9 cellular contexts compared by ENCODE assay signal in the genomic region with DNA sequence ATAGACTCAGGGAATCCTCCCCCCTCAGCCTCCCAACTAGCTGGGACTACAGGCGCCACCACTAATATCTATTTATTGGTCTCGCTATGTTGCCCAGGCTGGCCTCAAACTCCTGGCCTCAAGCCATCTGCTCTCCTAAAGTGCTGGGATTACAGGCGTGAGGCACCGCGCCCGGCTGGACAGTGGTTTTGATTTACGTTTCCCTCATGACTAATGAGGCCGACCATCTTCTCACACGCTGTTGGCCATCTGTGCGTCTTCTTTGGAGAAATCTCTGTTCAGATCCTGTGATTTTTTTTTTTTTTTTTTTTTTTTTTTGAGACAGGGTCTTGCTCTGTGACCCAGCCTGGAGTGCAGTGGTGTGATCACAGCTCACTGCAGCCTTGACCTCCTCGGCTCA. TPM values are rescaled to one million over a fixed set of nuclear protein-coding genes. Genes with fewer than 3 reads are reported as not detected.
DNase-seq lines count a peak whose midpoint lies in the region; ATAC-seq, FAIRE-seq and TF ChIP-seq lines count a peak whose summit lies in the region.
"Not testable (repeated sequence)": the region's sequence is repeated elsewhere in the genome, so short reads cannot be mapped to it uniquely, and the experiment has no call there.
"Had no signal": no experiment of that assay in that cellular context is flagged by ENCODE, and none has a peak within 500 bp of the region (broad histone marks: within the 10 kb centered on the region; RNA-seq: fewer than 3 reads in every experiment).

No MANE protein-coding gene starts in this region.

- 70% methylated on average over 10 of the region's 11 CpGs for WGBS in A549 (ENCODE audit: missing lambda C conversion rate)
- 46 to 49% methylated on average over 9 of the region's 11 CpGs for WGBS in esophagus, 2 donors

- H3K4me1 ChIP-seq in A549: peaks cover 18% of the 10 kb centered on the region
- H3K4me1 ChIP-seq in esophagus (ENCODE audit: control insufficient read depth in 2 of 2, insufficient read depth in 2 of 2, low read length in 1 of 2): peaks cover 8 to 26% of the 10 kb centered on the region in 2 donors

- CTCF ChIA-PET in A549 (lab: Yijun Ruan, JAX): interaction anchor here (1.1 kb wide), 1 partner anchor 23 kb away, joined by 3 read pairs; no protein-coding TSS in a partner anchor

- H3K4me3 Mint-ChIP-seq in activated naive CD8-positive, alpha-beta T cell treated with anti-CD3 and anti-CD28 coated beads for 36 hours: not testable (repeated sequence)
- H3K4me3 Mint-ChIP-seq in stimulated activated effector memory CD8-positive, alpha-beta T cell treated with anti-CD3 and anti-CD28 coated beads, Interleukin-12 subunit alpha, Interleukin-12 subunit beta, amount 100 ng/mL, for 72 hours: peak overlapping the region; percentile 70

- H3K9me3 Mint-ChIP-seq in activated naive CD8-positive, alpha-beta T cell treated with anti-CD3 and anti-CD28 coated beads for 36 hours; stimulated activated effector memory CD8-positive, alpha-beta T cell treated with anti-CD3 and anti-CD28 coated beads, Interleukin-12 subunit alpha, Interleukin-12 subunit beta, amount 100 ng/mL, for 72 hours: not testable (repeated sequence)

- TF ChIP-seq EP300 in A549 (IDR thresholded peaks at IDR 0.05): not testable (repeated sequence)

- peak overlapping the region; percentile 91 for H3K27ac Mint-ChIP-seq in activated naive CD8-positive, alpha-beta T cell treated with anti-CD3 and anti-CD28 coated beads for 36 hours
- not testable (repeated sequence) for H3K27ac Mint-ChIP-seq in stimulated activated effector memory CD8-positive, alpha-beta T cell treated with anti-CD3 and anti-CD28 coated beads, Interleukin-12 subunit alpha, Interleukin-12 subunit beta, amount 100 ng/mL, for 72 hours

- H3K27me3 Mint-ChIP-seq in activated naive CD8-positive, alpha-beta T cell treated with anti-CD3 and anti-CD28 coated beads for 36 hours: not testable (repeated sequence)

- POLR2A ChIA-PET in A549 (lab: Yijun Ruan, JAX): not testable (repeated sequence)

- not testable (repeated sequence) for H3K36me3 ChIP-seq in esophagus (ENCODE audit: control insufficient read depth in 2 of 2, insufficient read depth in 2 of 2, low read length in 1 of 2)

- not testable (repeated sequence) for TF ChIP-seq POLR2A in A549 (IDR thresholded peaks at IDR 0.05; ENCODE audit: low read length)

- peaks cover 13% of the 10 kb centered on the region for H3K4me1 Mint-ChIP-seq in activated naive CD8-positive, alpha-beta T cell treated with anti-CD3 and anti-CD28 coated beads for 36 hours
- H3K4me1 Mint-ChIP-seq in stimulated activated effector memory CD8-positive, alpha-beta T cell treated with anti-CD3 and anti-CD28 coated beads, Interleukin-12 subunit alpha, Interleukin-12 subunit beta, amount 100 ng/mL, for 72 hours: peaks cover 13% of the 10 kb centered on the region

- not testable (repeated sequence) for H3K4me3 ChIP-seq in A549; esophagus (ENCODE audit: low read depth in 1 of 2, low read length in 2 of 2)

- H3K36me3 Mint-ChIP-seq in activated naive CD8-positive, alpha-beta T cell treated with anti-CD3 and anti-CD28 coated beads for 36 hours; stimulated activated effector memory CD8-positive, alpha-beta T cell treated with anti-CD3 and anti-CD28 coated beads, Interleukin-12 subunit alpha, Interleukin-12 subunit beta, amount 100 ng/mL, for 72 hours: not testable (repeated sequence)

- H3K9me3 ChIP-seq in A549; esophagus (ENCODE audit: control insufficient read depth in 2 of 2, insufficient read depth in 1 of 2, low read depth in 1 of 2, low read length in 1 of 2): not testable (repeated sequence)

- peak overlapping the region; percentile 87 for H3K4me2 ChIP-seq in A549

- not testable (repeated sequence) for DNase-seq in A549 (ENCODE audit: low read depth in 1 of 2, low spot score in 1 of 2); activated naive CD8-positive, alpha-beta T cell treated with anti-CD3 and anti-CD28 coated beads for 36 hours; stimulated activated effector memory CD8-positive, alpha-beta T cell treated with anti-CD3 and anti-CD28 coated beads, Interleukin-12 subunit alpha, Interleukin-12 subunit beta, amount 100 ng/mL, for 72 hours (ENCODE audit: low spot score in 2 of 2)
- DNase-seq in EL (peak; percentile 86), MV-4-11 (lab: John Stamatoyannopoulos, UW) (peak; percentile 13), RPMI7951 (ENCODE audit: low read depth) (peak; percentile 87), iris pigment epithelial cell (ENCODE audit: low read depth) (peak; percentile 74)

- ATAC-seq in A549: peak in 1 of 2 experiments; percentile 6; a peak in 1 of 6 replicates
- not testable (repeated sequence) for ATAC-seq in stimulated activated effector memory CD8-positive, alpha-beta T cell treated with anti-CD3 and anti-CD28 coated beads, Interleukin-12 subunit alpha, Interleukin-12 subunit beta, amount 100 ng/mL, for 72 hours

- not testable (repeated sequence) for H3K27me3 ChIP-seq in esophagus (ENCODE audit: control insufficient read depth in 1 of 2, insufficient read depth in 2 of 2, low read length in 2 of 2)

- FAIRE-seq in A549 (lab: Jason Lieb, UNC): not testable (repeated sequence)

- not testable (repeated sequence) for TF ChIP-seq CTCF in A549 (IDR thresholded peaks at IDR 0.05)

- not testable (repeated sequence) for TF ChIP-seq RAD21 in A549 (conservative IDR thresholded peaks at IDR 0.05 in 1 of 2, IDR thresholded peaks at IDR 0.05 in 1 of 2)

- peak overlapping the region in 1 of 2 experiments; percentile 98; a peak in 3 of 6 replicates for H3K27ac ChIP-seq in A549
- H3K27ac ChIP-seq in esophagus (ENCODE audit: low read depth in 2 of 2, low read length in 1 of 2): peak overlapping the region; percentile 13 to 85

RNA-seq across cellular contexts. Expression of gene PKD1, which starts 6.4 kb away (rescaled TPM):
- polyA plus RNA-seq in A549 (2011; rRNA removed) (11.5 and 17.3 TPM in 2 replicates), A549 (2017; fragmentation: RNase III; extraction: RNeasy Plus Mini Kit Qiagen cat#74134 plus additional on column Dnase treatment) (38.4 to 39.7 TPM (median 39.2 TPM) in 3 replicates), esophagus (10 to 100 TPM; 40.5 to 78.0 TPM)
- polyA plus RNA-seq in A549 (2012; cell fraction: cytosol; rRNA removed): 50.6 and 78.8 TPM in 2 replicates
- polyA plus RNA-seq in A549 (2012; cell fraction: nucleus; rRNA removed): 342 and 597 TPM in 2 replicates
- 16.9 and 26.0 TPM in 2 replicates for polyA minus RNA-seq in A549 (2011; rRNA and poly(A)+ RNA removed)
- total RNA-seq in RPMI7951 (2014; rRNA removed; shearing (Covaris generic)): 19.1 and 29.9 TPM in 2 replicates
- total RNA-seq in activated naive CD8-positive, alpha-beta T cell treated with anti-CD3 and anti-CD28 coated beads for 36 hours: 10 to 100 TPM; 52.6 to 54.5 TPM

RNA-seq across cellular contexts. Expression of gene RAB26, which starts 19.2 kb away (rescaled TPM):
- polyA plus RNA-seq in A549 (2011; rRNA removed) (6.7 and 7.5 TPM in 2 replicates), A549 (2017; fragmentation: RNase III; extraction: RNeasy Plus Mini Kit Qiagen cat#74134 plus additional on column Dnase treatment) (5.7 to 7.3 TPM (median 6.7 TPM) in 3 replicates), esophagus (1 to 10 TPM; 1.1 to 4.7 TPM)
- 11.2 and 11.5 TPM in 2 replicates for polyA plus RNA-seq in A549 (2012; cell fraction: cytosol; rRNA removed)
- polyA plus RNA-seq in A549 (2012; cell fraction: nucleus; rRNA removed): 35.3 and 39.5 TPM in 2 replicates
- 4.5 and 7.8 TPM in 2 replicates for polyA minus RNA-seq in A549 (2011; rRNA and poly(A)+ RNA removed)
- 0.20 and 0.72 TPM in 2 replicates for total RNA-seq in RPMI7951 (2014; rRNA removed; shearing (Covaris generic))
- under 1 TPM; 0.26 to 0.35 TPM for total RNA-seq in activated naive CD8-positive, alpha-beta T cell treated with anti-CD3 and anti-CD28 coated beads for 36 hours
- polyA plus RNA-seq: CD14-positive monocyte had no signal

RNA-seq across cellular contexts. Expression of gene TRAF7, which starts 26.3 kb away (rescaled TPM):
- polyA plus RNA-seq in A549 (2011; rRNA removed) (31.9 and 32.0 TPM in 2 replicates), A549 (2017; fragmentation: RNase III; extraction: RNeasy Plus Mini Kit Qiagen cat#74134 plus additional on column Dnase treatment) (47.6 to 50.0 TPM (median 48.1 TPM) in 3 replicates), esophagus (10 to 100 TPM; 40.1 to 41.5 TPM)
- polyA plus RNA-seq in A549 (2012; cell fraction: cytosol; rRNA removed): 59.4 and 81.6 TPM in 2 replicates
- polyA plus RNA-seq in A549 (2012; cell fraction: nucleus; rRNA removed): 96.9 and 136 TPM in 2 replicates
- polyA minus RNA-seq in A549 (2011; rRNA and poly(A)+ RNA removed): 63.1 and 78.1 TPM in 2 replicates
- 47.7 and 57.2 TPM in 2 replicates for total RNA-seq in RPMI7951 (2014; rRNA removed; shearing (Covaris generic))
- 10 to 100 TPM; 86.4 to 89.2 TPM for total RNA-seq in activated naive CD8-positive, alpha-beta T cell treated with anti-CD3 and anti-CD28 coated beads for 36 hours
